18 cellular contexts compared by ENCODE assay signal in genomic region chr6:152387091-152387490, GRCh38.
DNase-seq lines count a peak whose midpoint lies in the region; TF ChIP-seq lines count a peak whose summit lies in the region.
"Had no signal": no experiment of that assay in that cellular context is flagged by ENCODE, and none has a peak within 500 bp of the region (broad histone marks: within the 10 kb centered on the region; RNA-seq: fewer than 3 reads in every experiment).

No MANE protein-coding gene starts in this region.

- no peak for TF ChIP-seq POLR2A in thyroid gland (IDR thresholded peaks at IDR 0.05)

- intact Hi-C loops in thyroid gland (cut with DNase I), result no loop called here

- H3K27ac ChIP-seq in thyroid gland, result peak overlapping the region in 2 of 3 donors; percentile 15 to 38
- H3K27ac ChIP-seq: 22Rv1, BLaER1, C4-2B had no signal

- WGBS in thyroid gland, 2 donors, result 53 to 64% methylated on average over 6 of the region's 6 CpGs

- TF ChIP-seq CTCF in thyroid gland (IDR thresholded peaks at IDR 0.05), result no peak

- peaks cover 4 to 20% of the 10 kb centered on the region in 2 donors for H3K36me3 ChIP-seq in thyroid gland
- H3K36me3 ChIP-seq: BLaER1 had no signal

- DNase-seq in DMS53 (lab: John Stamatoyannopoulos, UW) (peak; percentile 53), DMS53 treated with DMSO at 0.1 percent for 48 hours (lab: John Stamatoyannopoulos, UW; ENCODE audit: unreplicated experiment) (no peak), kidney tubule cell (ENCODE audit: low spot score) (peak; percentile 3), thyroid gland (no peak), activated gamma-delta T cell (lab: John Stamatoyannopoulos, UW) (no peak), NCI-H1092 treated with DMSO at 0.1 percent for 48 hours (lab: John Stamatoyannopoulos, UW) (no peak)
- DNase-seq: Caco-2; CD4-positive, CD25-positive, alpha-beta regulatory T cell; CD8-positive, alpha-beta T cell; DMS153; DMS79 treated with DMSO at 0.1 percent for 48 hours; GF-D8; GM23248; H7; HCEC 1CT had no signal

- H3K27me3 ChIP-seq in thyroid gland, result no peaks in the 10 kb centered on the region
- H3K27me3 ChIP-seq: BLaER1 had no signal

- H3K4me1 ChIP-seq in thyroid gland, result peaks cover 0 to 9% of the 10 kb centered on the region in 2 donors
- H3K4me1 ChIP-seq: BLaER1, Caco-2 had no signal

- no peaks in the 10 kb centered on the region for H3K9me3 ChIP-seq in thyroid gland
- H3K9me3 ChIP-seq: BLaER1, Caco-2 had no signal

- no peak overlapping the region for H3K4me3 ChIP-seq in thyroid gland (replicated peaks in 1 of 3)
- H3K4me3 ChIP-seq: BLaER1, GM23248 had no signal

Comparison
In these comparisons a context has a peak if more than half of its experiments do, and no peak if none do; other contexts are left out.
1. DNase-seq: peak in DMS53 (single experiment) and kidney tubule cell (single experiment); none in DMS53 treated with DMSO at 0.1 percent for 48 hours (single experiment), thyroid gland (0 of 2), activated gamma-delta T cell (single experiment) and NCI-H1092 treated with DMSO at 0.1 percent for 48 hours (single experiment).